Comparison of ENCODE assay signal across 2 cellular contexts in the genomic region with DNA sequence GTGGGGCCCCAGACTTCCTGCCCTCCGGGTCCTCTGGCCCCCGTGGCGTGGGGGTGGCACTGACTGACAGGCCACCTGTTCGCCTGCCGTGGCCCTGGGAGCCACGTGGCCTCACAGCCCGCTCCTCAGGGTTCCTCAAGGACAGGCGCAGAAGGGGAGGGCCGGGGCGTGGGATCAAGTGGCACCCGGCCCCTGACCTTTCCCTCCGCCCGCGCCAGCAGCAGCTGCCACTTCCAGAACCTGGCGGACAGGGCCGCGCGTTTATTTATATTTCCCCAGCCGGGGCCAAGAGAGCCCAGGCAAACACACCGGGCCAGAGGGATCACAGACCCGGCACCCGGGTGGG.
TF ChIP-seq lines count a peak whose summit lies in the region.

No MANE protein-coding gene starts in this region.

TF ChIP-seq in SK-N-SH, 30 proteins besides CTCF, POLR2A, EP300 and RAD21 (continued from another document):
- TF ChIP-seq, protein P1, sequence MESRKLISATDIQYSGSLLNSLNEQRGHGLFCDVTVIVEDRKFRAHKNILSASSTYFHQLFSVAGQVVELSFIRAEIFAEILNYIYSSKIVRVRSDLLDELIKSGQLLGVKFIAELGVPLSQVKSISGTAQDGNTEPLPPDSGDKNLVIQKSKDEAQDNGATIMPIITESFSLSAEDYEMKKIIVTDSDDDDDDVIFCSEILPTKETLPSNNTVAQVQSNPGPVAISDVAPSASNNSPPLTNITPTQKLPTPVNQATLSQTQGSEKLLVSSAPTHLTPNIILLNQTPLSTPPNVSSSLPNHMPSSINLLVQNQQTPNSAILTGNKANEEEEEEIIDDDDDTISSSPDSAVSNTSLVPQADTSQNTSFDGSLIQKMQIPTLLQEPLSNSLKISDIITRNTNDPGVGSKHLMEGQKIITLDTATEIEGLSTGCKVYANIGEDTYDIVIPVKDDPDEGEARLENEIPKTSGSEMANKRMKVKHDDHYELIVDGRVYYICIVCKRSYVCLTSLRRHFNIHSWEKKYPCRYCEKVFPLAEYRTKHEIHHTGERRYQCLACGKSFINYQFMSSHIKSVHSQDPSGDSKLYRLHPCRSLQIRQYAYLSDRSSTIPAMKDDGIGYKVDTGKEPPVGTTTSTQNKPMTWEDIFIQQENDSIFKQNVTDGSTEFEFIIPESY (IDR thresholded peaks at IDR 0.05; ENCODE audit: borderline replicate concordance, low read depth), result no peak
- TF ChIP-seq NFIC (IDR thresholded peaks at IDR 0.05; ENCODE audit: borderline replicate concordance) (no peak), TCF12 (IDR thresholded peaks at IDR 0.05) (no peak), SIN3A (IDR thresholded peaks at IDR 0.05; ENCODE audit: borderline replicate concordance, low read depth, low read length) (no peak), SMC3 (IDR thresholded peaks at IDR 0.05; ENCODE audit: low read depth, low read length) (no peak), RXRA (IDR thresholded peaks at IDR 0.05; ENCODE audit: borderline replicate concordance, low read depth) (no peak), TEAD4 (IDR thresholded peaks at IDR 0.05; ENCODE audit: borderline replicate concordance, insufficient read depth) (no peak), FOSL2 (IDR thresholded peaks at IDR 0.05; ENCODE audit: borderline replicate concordance, low read depth) (no peak), USF1 (IDR thresholded peaks at IDR 0.05; ENCODE audit: borderline replicate concordance, low read depth) (no peak), JUND (IDR thresholded peaks at IDR 0.05) (no peak), RCOR1 (IDR thresholded peaks at IDR 0.05; ENCODE audit: low read length) (no peak)
- TF ChIP-seq, protein P2, sequence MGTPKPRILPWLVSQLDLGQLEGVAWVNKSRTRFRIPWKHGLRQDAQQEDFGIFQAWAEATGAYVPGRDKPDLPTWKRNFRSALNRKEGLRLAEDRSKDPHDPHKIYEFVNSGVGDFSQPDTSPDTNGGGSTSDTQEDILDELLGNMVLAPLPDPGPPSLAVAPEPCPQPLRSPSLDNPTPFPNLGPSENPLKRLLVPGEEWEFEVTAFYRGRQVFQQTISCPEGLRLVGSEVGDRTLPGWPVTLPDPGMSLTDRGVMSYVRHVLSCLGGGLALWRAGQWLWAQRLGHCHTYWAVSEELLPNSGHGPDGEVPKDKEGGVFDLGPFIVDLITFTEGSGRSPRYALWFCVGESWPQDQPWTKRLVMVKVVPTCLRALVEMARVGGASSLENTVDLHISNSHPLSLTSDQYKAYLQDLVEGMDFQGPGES (IDR thresholded peaks at IDR 0.05; ENCODE audit: low read depth, low read length), result no peak
TF ChIP-seq in SK-N-SH: peak in this region for 0.

TF ChIP-seq in SK-N-SH treated with all-trans-retinoic acid at 6 μM for 48 hours, 23 proteins besides CTCF, POLR2A, EP300 and RAD21 (continued from another document):
- no peak for TF ChIP-seq ZNF70 (CRISPR knock-in tag; IDR thresholded peaks at IDR 0.05)
- TF ChIP-seq ISL1 (CRISPR knock-in tag; IDR thresholded peaks at IDR 0.05), result no peak
- TF ChIP-seq BACH2 (CRISPR knock-in tag; IDR thresholded peaks at IDR 0.05; ENCODE audit: borderline replicate concordance), result no peak
- no peak for TF ChIP-seq TCF4 (CRISPR knock-in tag; IDR thresholded peaks at IDR 0.05; ENCODE audit: borderline replicate concordance)
- TF ChIP-seq CSRNP3 (CRISPR knock-in tag; IDR thresholded peaks at IDR 0.05), result no peak
- no peak for TF ChIP-seq ESRRG (CRISPR knock-in tag; IDR thresholded peaks at IDR 0.05)
- TF ChIP-seq ZNF8 (CRISPR knock-in tag; IDR thresholded peaks at IDR 0.05), result no peak
- TF ChIP-seq GLIS3 (CRISPR knock-in tag; IDR thresholded peaks at IDR 0.05), result no peak
- no peak for TF ChIP-seq SNAI2 (CRISPR knock-in tag; IDR thresholded peaks at IDR 0.05)
